In the genomic region with DNA sequence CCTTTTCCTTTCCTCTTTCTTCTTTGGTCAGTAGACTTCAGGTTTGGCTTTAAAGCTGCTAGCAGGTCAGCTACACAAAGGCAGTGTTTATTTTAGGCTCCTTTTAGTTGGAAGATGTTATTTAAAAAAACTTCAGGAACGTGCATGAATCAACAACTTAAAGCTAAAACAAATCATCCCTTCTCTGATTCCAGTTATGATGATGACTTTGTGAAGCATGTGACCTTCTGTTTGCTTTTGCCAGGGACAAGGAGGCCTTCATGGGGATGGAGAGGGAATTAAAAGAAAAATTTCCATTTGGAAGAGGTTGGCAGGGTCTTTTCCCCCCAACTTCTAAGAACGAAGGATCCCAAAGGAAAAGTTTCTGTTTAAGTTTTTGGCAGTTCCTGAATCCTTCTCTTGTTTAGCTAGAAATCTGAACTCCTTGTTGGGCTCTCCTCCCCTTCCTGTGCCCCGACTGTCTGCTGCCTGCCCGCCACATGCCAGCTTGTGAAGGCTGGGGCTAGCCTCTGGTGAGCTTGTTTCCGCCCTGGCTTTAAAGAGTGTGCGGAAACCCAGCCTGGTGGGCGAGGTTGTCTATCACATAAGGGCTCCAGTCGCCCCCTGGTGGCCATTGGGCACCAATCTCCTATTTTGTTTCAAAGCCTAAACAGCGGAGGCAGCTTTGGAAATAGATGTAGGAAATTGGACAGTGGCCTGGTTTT, we compare ENCODE assay signal across 1 cellular context.
A peak's percentile ranks its signal among the peaks of the same experiment; 100 is the strongest.
TF ChIP-seq lines count a peak whose summit lies in the region.

No MANE protein-coding gene starts in this region.

TF ChIP-seq in HepG2, 621 proteins besides CTCF, POLR2A, EP300 and RAD21 (continued from another document and continues in another):
- TF ChIP-seq ZNF136 (CRISPR knock-in tag; IDR thresholded peaks at IDR 0.05; ENCODE audit: low read depth) (no peak), NONO (IDR thresholded peaks at IDR 0.05) (no peak), NONO (CRISPR knock-in tag; conservative IDR thresholded peaks at IDR 0.05) (no peak), RNF2 (conservative IDR thresholded peaks at IDR 0.05; ENCODE audit: low read depth) (no peak), ZNF773 (CRISPR knock-in tag; IDR thresholded peaks at IDR 0.05; ENCODE audit: borderline replicate concordance) (no peak), ZNF766 (CRISPR knock-in tag; IDR thresholded peaks at IDR 0.05; ENCODE audit: borderline replicate concordance) (no peak), RFX5 (IDR thresholded peaks at IDR 0.05; ENCODE audit: low read depth, low read length) (no peak), ZNF577 (CRISPR knock-in tag; IDR thresholded peaks at IDR 0.05; ENCODE audit: borderline replicate concordance, low read depth) (no peak), ZNF33B (CRISPR knock-in tag; IDR thresholded peaks at IDR 0.05) (no peak), ZNF792 (CRISPR knock-in tag; IDR thresholded peaks at IDR 0.05) (no peak), ZNF138 (CRISPR knock-in tag; IDR thresholded peaks at IDR 0.05; ENCODE audit: low read depth) (no peak), ZNF607 (CRISPR knock-in tag; IDR thresholded peaks at IDR 0.05; ENCODE audit: borderline replicate concordance) (no peak), IRF2 (CRISPR knock-in tag; IDR thresholded peaks at IDR 0.05) (no peak), EHMT2 (IDR thresholded peaks at IDR 0.05; ENCODE audit: borderline replicate concordance, low read depth, low read length) (peak; percentile 60; the same call in 1 of the 2 replicates), PRPF4 (IDR thresholded peaks at IDR 0.05; ENCODE audit: low read depth, low read length, poor library complexity, severe bottlenecking) (no peak), SNAI1 (CRISPR knock-in tag; IDR thresholded peaks at IDR 0.05; ENCODE audit: borderline replicate concordance) (no peak), KMT2A (CRISPR knock-in tag; IDR thresholded peaks at IDR 0.05) (no peak), ZNF747 (CRISPR knock-in tag; IDR thresholded peaks at IDR 0.05; ENCODE audit: borderline replicate concordance) (no peak), MEIS1 (CRISPR knock-in tag; IDR thresholded peaks at IDR 0.05; ENCODE audit: borderline replicate concordance) (no peak), RCOR2 (CRISPR knock-in tag; IDR thresholded peaks at IDR 0.05) (no peak; the same call in 1 of the 2 replicates), BORCS8-MEF2B (CRISPR knock-in tag; IDR thresholded peaks at IDR 0.05) (peak; percentile 52; the same call in 1 of the 2 replicates), KAT7 (CRISPR knock-in tag; IDR thresholded peaks at IDR 0.05; ENCODE audit: borderline replicate concordance) (0 out of 2 replicates have a peak, but pooled peaks have one; percentile 44)
- TF ChIP-seq, protein P1, sequence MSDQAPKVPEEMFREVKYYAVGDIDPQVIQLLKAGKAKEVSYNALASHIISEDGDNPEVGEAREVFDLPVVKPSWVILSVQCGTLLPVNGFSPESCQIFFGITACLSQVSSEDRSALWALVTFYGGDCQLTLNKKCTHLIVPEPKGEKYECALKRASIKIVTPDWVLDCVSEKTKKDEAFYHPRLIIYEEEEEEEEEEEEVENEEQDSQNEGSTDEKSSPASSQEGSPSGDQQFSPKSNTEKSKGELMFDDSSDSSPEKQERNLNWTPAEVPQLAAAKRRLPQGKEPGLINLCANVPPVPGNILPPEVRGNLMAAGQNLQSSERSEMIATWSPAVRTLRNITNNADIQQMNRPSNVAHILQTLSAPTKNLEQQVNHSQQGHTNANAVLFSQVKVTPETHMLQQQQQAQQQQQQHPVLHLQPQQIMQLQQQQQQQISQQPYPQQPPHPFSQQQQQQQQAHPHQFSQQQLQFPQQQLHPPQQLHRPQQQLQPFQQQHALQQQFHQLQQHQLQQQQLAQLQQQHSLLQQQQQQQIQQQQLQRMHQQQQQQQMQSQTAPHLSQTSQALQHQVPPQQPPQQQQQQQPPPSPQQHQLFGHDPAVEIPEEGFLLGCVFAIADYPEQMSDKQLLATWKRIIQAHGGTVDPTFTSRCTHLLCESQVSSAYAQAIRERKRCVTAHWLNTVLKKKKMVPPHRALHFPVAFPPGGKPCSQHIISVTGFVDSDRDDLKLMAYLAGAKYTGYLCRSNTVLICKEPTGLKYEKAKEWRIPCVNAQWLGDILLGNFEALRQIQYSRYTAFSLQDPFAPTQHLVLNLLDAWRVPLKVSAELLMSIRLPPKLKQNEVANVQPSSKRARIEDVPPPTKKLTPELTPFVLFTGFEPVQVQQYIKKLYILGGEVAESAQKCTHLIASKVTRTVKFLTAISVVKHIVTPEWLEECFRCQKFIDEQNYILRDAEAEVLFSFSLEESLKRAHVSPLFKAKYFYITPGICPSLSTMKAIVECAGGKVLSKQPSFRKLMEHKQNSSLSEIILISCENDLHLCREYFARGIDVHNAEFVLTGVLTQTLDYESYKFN (CRISPR knock-in tag; conservative IDR thresholded peaks at IDR 0.05): peak; percentile 69
- TF ChIP-seq, protein P2, sequence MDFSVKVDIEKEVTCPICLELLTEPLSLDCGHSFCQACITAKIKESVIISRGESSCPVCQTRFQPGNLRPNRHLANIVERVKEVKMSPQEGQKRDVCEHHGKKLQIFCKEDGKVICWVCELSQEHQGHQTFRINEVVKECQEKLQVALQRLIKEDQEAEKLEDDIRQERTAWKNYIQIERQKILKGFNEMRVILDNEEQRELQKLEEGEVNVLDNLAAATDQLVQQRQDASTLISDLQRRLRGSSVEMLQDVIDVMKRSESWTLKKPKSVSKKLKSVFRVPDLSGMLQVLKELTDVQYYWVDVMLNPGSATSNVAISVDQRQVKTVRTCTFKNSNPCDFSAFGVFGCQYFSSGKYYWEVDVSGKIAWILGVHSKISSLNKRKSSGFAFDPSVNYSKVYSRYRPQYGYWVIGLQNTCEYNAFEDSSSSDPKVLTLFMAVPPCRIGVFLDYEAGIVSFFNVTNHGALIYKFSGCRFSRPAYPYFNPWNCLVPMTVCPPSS (IDR thresholded peaks at IDR 0.05): no peak
- TF ChIP-seq, protein P3, sequence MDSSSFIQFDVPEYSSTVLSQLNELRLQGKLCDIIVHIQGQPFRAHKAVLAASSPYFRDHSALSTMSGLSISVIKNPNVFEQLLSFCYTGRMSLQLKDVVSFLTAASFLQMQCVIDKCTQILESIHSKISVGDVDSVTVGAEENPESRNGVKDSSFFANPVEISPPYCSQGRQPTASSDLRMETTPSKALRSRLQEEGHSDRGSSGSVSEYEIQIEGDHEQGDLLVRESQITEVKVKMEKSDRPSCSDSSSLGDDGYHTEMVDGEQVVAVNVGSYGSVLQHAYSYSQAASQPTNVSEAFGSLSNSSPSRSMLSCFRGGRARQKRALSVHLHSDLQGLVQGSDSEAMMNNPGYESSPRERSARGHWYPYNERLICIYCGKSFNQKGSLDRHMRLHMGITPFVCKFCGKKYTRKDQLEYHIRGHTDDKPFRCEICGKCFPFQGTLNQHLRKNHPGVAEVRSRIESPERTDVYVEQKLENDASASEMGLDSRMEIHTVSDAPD (CRISPR knock-in tag; IDR thresholded peaks at IDR 0.05): 0 out of 2 replicates have a peak, but pooled peaks have one; percentile 53
- TF ChIP-seq, protein P4, sequence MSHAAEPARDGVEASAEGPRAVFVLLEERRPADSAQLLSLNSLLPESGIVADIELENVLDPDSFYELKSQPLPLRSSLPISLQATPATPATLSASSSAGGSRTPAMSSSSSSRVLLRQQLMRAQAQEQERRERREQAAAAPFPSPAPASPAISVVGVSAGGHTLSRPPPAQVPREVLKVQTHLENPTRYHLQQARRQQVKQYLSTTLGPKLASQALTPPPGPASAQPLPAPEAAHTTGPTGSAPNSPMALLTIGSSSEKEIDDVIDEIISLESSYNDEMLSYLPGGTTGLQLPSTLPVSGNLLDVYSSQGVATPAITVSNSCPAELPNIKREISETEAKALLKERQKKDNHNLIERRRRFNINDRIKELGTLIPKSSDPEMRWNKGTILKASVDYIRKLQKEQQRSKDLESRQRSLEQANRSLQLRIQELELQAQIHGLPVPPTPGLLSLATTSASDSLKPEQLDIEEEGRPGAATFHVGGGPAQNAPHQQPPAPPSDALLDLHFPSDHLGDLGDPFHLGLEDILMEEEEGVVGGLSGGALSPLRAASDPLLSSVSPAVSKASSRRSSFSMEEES (CRISPR knock-in tag; IDR thresholded peaks at IDR 0.05): peak; percentile 58; the same call in 1 of the 2 replicates
- TF ChIP-seq, protein P5, sequence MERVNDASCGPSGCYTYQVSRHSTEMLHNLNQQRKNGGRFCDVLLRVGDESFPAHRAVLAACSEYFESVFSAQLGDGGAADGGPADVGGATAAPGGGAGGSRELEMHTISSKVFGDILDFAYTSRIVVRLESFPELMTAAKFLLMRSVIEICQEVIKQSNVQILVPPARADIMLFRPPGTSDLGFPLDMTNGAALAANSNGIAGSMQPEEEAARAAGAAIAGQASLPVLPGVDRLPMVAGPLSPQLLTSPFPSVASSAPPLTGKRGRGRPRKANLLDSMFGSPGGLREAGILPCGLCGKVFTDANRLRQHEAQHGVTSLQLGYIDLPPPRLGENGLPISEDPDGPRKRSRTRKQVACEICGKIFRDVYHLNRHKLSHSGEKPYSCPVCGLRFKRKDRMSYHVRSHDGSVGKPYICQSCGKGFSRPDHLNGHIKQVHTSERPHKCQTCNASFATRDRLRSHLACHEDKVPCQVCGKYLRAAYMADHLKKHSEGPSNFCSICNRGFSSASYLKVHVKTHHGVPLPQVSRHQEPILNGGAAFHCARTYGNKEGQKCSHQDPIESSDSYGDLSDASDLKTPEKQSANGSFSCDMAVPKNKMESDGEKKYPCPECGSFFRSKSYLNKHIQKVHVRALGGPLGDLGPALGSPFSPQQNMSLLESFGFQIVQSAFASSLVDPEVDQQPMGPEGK (CRISPR knock-in tag; IDR thresholded peaks at IDR 0.05): peak; percentile 42; the same call in 1 of the 2 replicates
- TF ChIP-seq, protein P6, sequence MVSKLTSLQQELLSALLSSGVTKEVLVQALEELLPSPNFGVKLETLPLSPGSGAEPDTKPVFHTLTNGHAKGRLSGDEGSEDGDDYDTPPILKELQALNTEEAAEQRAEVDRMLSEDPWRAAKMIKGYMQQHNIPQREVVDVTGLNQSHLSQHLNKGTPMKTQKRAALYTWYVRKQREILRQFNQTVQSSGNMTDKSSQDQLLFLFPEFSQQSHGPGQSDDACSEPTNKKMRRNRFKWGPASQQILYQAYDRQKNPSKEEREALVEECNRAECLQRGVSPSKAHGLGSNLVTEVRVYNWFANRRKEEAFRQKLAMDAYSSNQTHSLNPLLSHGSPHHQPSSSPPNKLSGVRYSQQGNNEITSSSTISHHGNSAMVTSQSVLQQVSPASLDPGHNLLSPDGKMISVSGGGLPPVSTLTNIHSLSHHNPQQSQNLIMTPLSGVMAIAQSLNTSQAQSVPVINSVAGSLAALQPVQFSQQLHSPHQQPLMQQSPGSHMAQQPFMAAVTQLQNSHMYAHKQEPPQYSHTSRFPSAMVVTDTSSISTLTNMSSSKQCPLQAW (CRISPR knock-in tag; IDR thresholded peaks at IDR 0.05): no peak
- TF ChIP-seq, protein P7, sequence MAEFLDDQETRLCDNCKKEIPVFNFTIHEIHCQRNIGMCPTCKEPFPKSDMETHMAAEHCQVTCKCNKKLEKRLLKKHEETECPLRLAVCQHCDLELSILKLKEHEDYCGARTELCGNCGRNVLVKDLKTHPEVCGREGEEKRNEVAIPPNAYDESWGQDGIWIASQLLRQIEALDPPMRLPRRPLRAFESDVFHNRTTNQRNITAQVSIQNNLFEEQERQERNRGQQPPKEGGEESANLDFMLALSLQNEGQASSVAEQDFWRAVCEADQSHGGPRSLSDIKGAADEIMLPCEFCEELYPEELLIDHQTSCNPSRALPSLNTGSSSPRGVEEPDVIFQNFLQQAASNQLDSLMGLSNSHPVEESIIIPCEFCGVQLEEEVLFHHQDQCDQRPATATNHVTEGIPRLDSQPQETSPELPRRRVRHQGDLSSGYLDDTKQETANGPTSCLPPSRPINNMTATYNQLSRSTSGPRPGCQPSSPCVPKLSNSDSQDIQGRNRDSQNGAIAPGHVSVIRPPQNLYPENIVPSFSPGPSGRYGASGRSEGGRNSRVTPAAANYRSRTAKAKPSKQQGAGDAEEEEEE (CRISPR knock-in tag; IDR thresholded peaks at IDR 0.05; ENCODE audit: borderline replicate concordance): no peak
- TF ChIP-seq, protein P8, sequence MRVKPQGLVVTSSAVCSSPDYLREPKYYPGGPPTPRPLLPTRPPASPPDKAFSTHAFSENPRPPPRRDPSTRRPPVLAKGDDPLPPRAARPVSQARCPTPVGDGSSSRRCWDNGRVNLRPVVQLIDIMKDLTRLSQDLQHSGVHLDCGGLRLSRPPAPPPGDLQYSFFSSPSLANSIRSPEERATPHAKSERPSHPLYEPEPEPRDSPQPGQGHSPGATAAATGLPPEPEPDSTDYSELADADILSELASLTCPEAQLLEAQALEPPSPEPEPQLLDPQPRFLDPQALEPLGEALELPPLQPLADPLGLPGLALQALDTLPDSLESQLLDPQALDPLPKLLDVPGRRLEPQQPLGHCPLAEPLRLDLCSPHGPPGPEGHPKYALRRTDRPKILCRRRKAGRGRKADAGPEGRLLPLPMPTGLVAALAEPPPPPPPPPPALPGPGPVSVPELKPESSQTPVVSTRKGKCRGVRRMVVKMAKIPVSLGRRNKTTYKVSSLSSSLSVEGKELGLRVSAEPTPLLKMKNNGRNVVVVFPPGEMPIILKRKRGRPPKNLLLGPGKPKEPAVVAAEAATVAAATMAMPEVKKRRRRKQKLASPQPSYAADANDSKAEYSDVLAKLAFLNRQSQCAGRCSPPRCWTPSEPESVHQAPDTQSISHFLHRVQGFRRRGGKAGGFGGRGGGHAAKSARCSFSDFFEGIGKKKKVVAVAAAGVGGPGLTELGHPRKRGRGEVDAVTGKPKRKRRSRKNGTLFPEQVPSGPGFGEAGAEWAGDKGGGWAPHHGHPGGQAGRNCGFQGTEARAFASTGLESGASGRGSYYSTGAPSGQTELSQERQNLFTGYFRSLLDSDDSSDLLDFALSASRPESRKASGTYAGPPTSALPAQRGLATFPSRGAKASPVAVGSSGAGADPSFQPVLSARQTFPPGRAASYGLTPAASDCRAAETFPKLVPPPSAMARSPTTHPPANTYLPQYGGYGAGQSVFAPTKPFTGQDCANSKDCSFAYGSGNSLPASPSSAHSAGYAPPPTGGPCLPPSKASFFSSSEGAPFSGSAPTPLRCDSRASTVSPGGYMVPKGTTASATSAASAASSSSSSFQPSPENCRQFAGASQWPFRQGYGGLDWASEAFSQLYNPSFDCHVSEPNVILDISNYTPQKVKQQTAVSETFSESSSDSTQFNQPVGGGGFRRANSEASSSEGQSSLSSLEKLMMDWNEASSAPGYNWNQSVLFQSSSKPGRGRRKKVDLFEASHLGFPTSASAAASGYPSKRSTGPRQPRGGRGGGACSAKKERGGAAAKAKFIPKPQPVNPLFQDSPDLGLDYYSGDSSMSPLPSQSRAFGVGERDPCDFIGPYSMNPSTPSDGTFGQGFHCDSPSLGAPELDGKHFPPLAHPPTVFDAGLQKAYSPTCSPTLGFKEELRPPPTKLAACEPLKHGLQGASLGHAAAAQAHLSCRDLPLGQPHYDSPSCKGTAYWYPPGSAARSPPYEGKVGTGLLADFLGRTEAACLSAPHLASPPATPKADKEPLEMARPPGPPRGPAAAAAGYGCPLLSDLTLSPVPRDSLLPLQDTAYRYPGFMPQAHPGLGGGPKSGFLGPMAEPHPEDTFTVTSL (CRISPR knock-in tag; IDR thresholded peaks at IDR 0.05; ENCODE audit: borderline replicate concordance): 0 out of 2 replicates have a peak, but pooled peaks have one; percentile 12
- TF ChIP-seq, protein P9, sequence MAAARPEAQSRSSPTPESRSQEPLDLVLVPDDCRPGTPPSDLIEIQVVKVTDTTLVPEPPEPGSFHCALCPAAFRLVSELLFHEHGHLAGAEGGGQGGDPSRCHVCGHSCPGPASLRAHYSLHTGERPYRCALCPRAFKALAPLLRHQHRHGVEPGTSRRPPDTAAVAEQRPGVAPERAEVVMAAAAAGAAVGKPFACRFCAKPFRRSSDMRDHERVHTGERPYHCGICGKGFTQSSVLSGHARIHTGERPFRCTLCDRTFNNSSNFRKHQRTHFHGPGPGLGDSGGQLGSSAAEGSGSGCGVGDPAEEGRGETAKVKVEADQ (CRISPR knock-in tag; IDR thresholded peaks at IDR 0.05; ENCODE audit: borderline replicate concordance): no peak
- TF ChIP-seq, protein P10, sequence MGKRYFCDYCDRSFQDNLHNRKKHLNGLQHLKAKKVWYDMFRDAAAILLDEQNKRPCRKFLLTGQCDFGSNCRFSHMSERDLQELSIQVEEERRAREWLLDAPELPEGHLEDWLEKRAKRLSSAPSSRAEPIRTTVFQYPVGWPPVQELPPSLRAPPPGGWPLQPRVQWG (CRISPR knock-in tag; IDR thresholded peaks at IDR 0.05; ENCODE audit: borderline replicate concordance, low read depth): no peak
